Comparison of ENCODE assay signal across 8 cellular contexts in the genomic region with DNA sequence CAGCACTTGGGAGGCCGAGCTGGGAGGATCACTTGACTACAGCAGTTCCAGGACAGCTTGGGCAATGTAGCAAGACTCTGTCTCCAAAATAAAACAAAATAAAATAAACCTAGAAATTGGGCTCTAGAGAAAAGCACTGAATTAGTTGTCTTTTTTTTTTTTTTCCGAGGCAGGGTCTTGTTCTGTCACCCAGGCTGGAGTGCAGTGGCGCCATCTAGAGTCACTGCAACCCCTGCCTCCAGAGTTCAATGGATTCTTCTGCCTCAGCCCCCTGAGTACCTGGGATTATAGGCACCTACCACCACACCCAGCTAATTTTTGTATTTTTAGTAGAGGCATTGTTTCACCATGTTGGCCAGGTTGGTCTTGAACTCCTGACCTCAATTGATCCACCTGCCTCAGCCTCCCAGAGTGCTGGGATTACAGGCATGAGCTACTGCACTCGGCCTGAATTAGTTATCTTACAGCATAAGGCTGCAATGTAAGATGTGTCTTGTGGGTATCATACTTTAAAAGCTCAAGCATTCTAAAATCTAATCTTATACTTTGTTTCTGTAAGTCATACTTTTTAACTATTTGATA. TPM values are rescaled to one million over a fixed set of nuclear protein-coding genes. Genes with fewer than 3 reads are reported as not detected.
A peak's percentile ranks its signal among the peaks of the same experiment; 100 is the strongest.
DNase-seq lines count a peak whose midpoint lies in the region; ATAC-seq and TF ChIP-seq lines count a peak whose summit lies in the region.

No MANE protein-coding gene starts in this region.

- no TSS peak for BruUV-seq in Calu3 (replicated peaks; lab: Mats Ljungman, UMichigan)

- peak; percentile 42 for TF ChIP-seq CTCF in Calu3 (IDR thresholded peaks at IDR 0.05; ENCODE audit: unreplicated experiment)

- DNase-seq in Calu3 (peak; percentile 44), Kasumi-1 (lab: John Stamatoyannopoulos, UW) (peak; percentile 39 to 50), activated T-cell treated with anti-CD3 and anti-CD28 coated beads for 4 hours (peak; percentile 31), glomerular visceral epithelial cell (ENCODE audit: extremely low spot score) (peak; percentile 41), COLO829 (ENCODE audit: low spot score) (no peak), NCI-H524 treated with DMSO at 0.1 percent for 48 hours (lab: John Stamatoyannopoulos, UW) (no peak)
- peak; percentile 55 for DNase-seq in stimulated activated CD4-positive, alpha-beta T cell treated with anti-CD3 and anti-CD28 coated beads, Interleukin-4, amount 100 ng/mL, for 1 hour

- no peak overlapping the region for H3K27ac Mint-ChIP-seq in Calu3 (ENCODE audit: unreplicated experiment)

- no peaks in the 10 kb centered on the region for H3K4me1 Mint-ChIP-seq in Calu3 (ENCODE audit: low read depth, unreplicated experiment)

- ATAC-seq in HG03457 (IDR thresholded peaks at IDR 0.05; ENCODE audit: unreplicated experiment) = no peak

- H3K36me3 Mint-ChIP-seq in Calu3 (ENCODE audit: insufficient read depth, unreplicated experiment) = no peaks in the 10 kb centered on the region

- H3K9me3 Mint-ChIP-seq in Calu3 (ENCODE audit: low read depth, unreplicated experiment) = no peaks in the 10 kb centered on the region

- CTCF ChIA-PET in Calu3 (lab: Charles Lee) = interaction anchor here (0.7 to 1.5 kb wide), 3 partner anchors 243 to 775 kb away, joined by 3 to 4 read pairs (median 3); no protein-coding TSS in a partner anchor

- intact Hi-C loops in Calu3 (cut with micrococcal nuclease; ENCODE audit: unreplicated experiment) = no loop called here

- no peak overlapping the region for H3K4me3 Mint-ChIP-seq in Calu3 (ENCODE audit: low read depth, unreplicated experiment)

- H3K27me3 Mint-ChIP-seq in Calu3 (ENCODE audit: unreplicated experiment) = no peaks in the 10 kb centered on the region

RNA-seq across cellular contexts. Expression of a gene that starts 12.8 kb away (rescaled TPM):
- not detected in 2 replicates for total RNA-seq in Calu3 (2022)

RNA-seq across cellular contexts. Expression of a gene that starts 18.1 kb away (rescaled TPM):
- total RNA-seq in Calu3 (2022) = 21.2 and 26.3 TPM in 2 replicates

Comparison
In these comparisons a context has a peak if more than half of its experiments do, and no peak if none do; other contexts are left out.
1. DNase-seq: peak in Calu3 (single experiment), Kasumi-1 (2 of 2), activated T-cell treated with anti-CD3 and anti-CD28 coated beads for 4 hours (single experiment), glomerular visceral epithelial cell (single experiment) and stimulated activated CD4-positive, alpha-beta T cell treated with anti-CD3 and anti-CD28 coated beads, Interleukin-4, amount 100 ng/mL, for 1 hour (single experiment); none in COLO829 (single experiment) and NCI-H524 treated with DMSO at 0.1 percent for 48 hours (single experiment).